In the genomic region with DNA sequence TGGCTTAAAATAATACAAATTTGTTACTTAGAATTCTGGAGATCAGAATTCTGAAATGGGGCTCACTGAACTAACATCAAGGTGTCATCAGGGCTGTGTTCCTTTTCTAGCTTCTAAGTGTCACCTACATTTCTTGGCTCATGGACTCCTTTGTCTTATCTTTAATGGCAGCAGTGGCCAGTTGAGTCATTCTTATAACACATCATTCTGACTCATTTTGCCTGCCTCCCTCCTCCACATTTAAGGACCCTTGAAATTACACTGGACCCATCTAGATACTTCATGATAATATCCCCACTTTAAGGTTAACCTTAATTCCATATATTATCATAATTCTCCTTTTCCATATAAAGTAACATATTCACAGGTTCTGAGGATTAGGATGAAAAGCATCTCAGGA, we compare ENCODE assay signal across 12 cellular contexts.
"Had no signal": no experiment of that assay in that cellular context is flagged by ENCODE, and none has a peak within 500 bp of the region (broad histone marks: within the 10 kb centered on the region; RNA-seq: fewer than 3 reads in every experiment).

No MANE protein-coding gene starts in this region.

- H3K27ac ChIP-seq: HL-60, KMS-11 had no signal

- H3K9ac ChIP-seq: KMS-11 had no signal

- H3K4me3 ChIP-seq: GM23338 had no signal

- H3K4me2 ChIP-seq: GM23338, KMS-11 had no signal

- H2AFZ ChIP-seq: GM23338 had no signal

- FAIRE-seq: H1, H54, HTR-8/SVneo had no signal

- ATAC-seq: GM23338 had no signal

- DNase-seq: H9, HCEC 1CT, HFFc6, IMR-90, Karpas-422, KBM-7 had no signal
